Comparison of ENCODE assay signal across 9 cellular contexts in genomic region chr20:10277616-10278015, GRCh38. TPM values are rescaled to one million over a fixed set of nuclear protein-coding genes. Genes with fewer than 3 reads are reported as not detected.
"Had no signal": no experiment of that assay in that cellular context is flagged by ENCODE, and none has a peak within 500 bp of the region (broad histone marks: within the 10 kb centered on the region; RNA-seq: fewer than 3 reads in every experiment).

No MANE protein-coding gene starts in this region.

- FAIRE-seq: H1, H54, K562 had no signal

- DNase-seq: H9, HCEC 1CT, HFFc6, IMR-90 had no signal

- ATAC-seq: GM23338, K562 had no signal

- H2AFZ ChIP-seq: GM23338 had no signal

- H3K4me2 ChIP-seq: GM23338 had no signal

- H3K27ac ChIP-seq: HL-60 had no signal

- H3K4me3 ChIP-seq: GM23338, K562 had no signal

RNA-seq across cellular contexts. Expression of gene SNAP25, which starts 59.0 kb away (rescaled TPM):
- total RNA-seq: K562 had no signal
